ENCODE assay signal across 17 cellular contexts in the genomic region with DNA sequence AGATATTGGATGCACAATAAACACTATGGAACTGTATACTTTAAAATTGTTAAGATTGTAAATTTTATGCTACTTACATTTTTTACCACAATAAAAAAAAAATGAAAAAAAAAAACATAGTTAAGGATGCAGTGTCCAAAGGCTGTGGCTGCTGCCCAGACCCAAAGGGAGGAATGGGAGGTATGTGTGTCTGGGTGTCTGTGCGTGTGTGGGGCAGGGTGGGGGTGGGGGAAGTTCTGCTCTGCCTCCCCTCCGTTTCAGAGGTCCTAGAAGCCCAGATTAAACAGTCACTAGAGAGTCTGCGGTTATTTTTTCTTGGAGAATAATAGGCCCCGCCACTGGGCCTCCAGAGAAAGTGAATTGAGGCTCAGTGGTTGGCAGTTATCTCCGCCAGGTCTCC.
DNase-seq lines count a peak whose midpoint lies in the region; ATAC-seq, FAIRE-seq and TF ChIP-seq lines count a peak whose summit lies in the region.
"Had no signal": no experiment of that assay in that cellular context is flagged by ENCODE, and none has a peak within 500 bp of the region (broad histone marks: within the 10 kb centered on the region; RNA-seq: fewer than 3 reads in every experiment).

No MANE protein-coding gene starts in this region.

- H3K4me2 ChIP-seq in trophoblast cell (ENCODE audit: low read length), result peak overlapping the region; percentile 23
- no peak overlapping the region for H3K4me2 ChIP-seq in mammary epithelial cell (ENCODE audit: insufficient read depth, low read depth, low read length)
- H3K4me2 ChIP-seq: BLaER1 treated with 17β-estradiol and CSF1 and Interleukin-3, amounts not matched to agents 10 nM and 100 nM had no signal

- H3K14ac ChIP-seq in trophoblast cell (ENCODE audit: low read length), result peak overlapping the region; percentile 71

- peaks cover 48% of the 10 kb centered on the region for H3K79me1 ChIP-seq in trophoblast cell (ENCODE audit: low read length)

- no CpG with 5 or more reads among the region's 5 CpGs for WGBS in trophoblast cell (ENCODE audit: extremely low coverage, insufficient coverage, insufficient read length)
- 70% methylated on average over 4 of the region's 5 CpGs for WGBS in mammary epithelial cell (ENCODE audit: low coverage, missing lambda C conversion rate)
- 88 to 94% methylated on average over 5 of the region's 5 CpGs for WGBS in lower leg skin, 2 donors

- H3K9me3 ChIP-seq in right atrium auricular region (no peaks in the 10 kb centered on the region), trophoblast cell (ENCODE audit: insufficient read depth, low read depth, low read length) (peaks cover 2% of the 10 kb centered on the region), mammary epithelial cell (replicated peaks; ENCODE audit: insufficient read depth, low read length) (no peaks in the 10 kb centered on the region)
- H3K9me3 ChIP-seq: BLaER1 treated with 17β-estradiol and CSF1 and Interleukin-3, amounts not matched to agents 10 nM and 100 nM; HAP-1 had no signal

- no peak overlapping the region for H3K18ac ChIP-seq in trophoblast cell (ENCODE audit: low read length)

- BruUV-seq in mammary epithelial cell (replicated peaks; lab: Mats Ljungman, UMichigan), result no TSS peak

- H4K20me1 ChIP-seq in mammary epithelial cell (ENCODE audit: insufficient read depth, low read length), result no peaks in the 10 kb centered on the region
- H4K20me1 ChIP-seq: BLaER1 treated with 17β-estradiol and CSF1 and Interleukin-3, amounts not matched to agents 10 nM and 100 nM had no signal

- H2AFZ ChIP-seq in trophoblast cell (ENCODE audit: insufficient read depth, low read length, poor library complexity) (no peak overlapping the region), mammary epithelial cell (ENCODE audit: low read depth, low read length) (no peak overlapping the region)
- H2AFZ ChIP-seq: GM23248 had no signal

- peak overlapping the region; percentile 63 for H4K8ac ChIP-seq in trophoblast cell (ENCODE audit: low read depth, low read length)

- H2AK5ac ChIP-seq in trophoblast cell (ENCODE audit: low read length), result no peak overlapping the region

- no peaks in the 10 kb centered on the region for H3K27me3 ChIP-seq in right atrium auricular region
- H3K27me3 ChIP-seq in trophoblast cell (ENCODE audit: insufficient read depth, low read length), result no peaks in the 10 kb centered on the region
- no peaks in the 10 kb centered on the region for H3K27me3 ChIP-seq in mammary epithelial cell (ENCODE audit: insufficient read depth, low read length)
- H3K27me3 ChIP-seq: BLaER1 treated with 17β-estradiol and CSF1 and Interleukin-3, amounts not matched to agents 10 nM and 100 nM had no signal

- no peak overlapping the region for H3K9ac ChIP-seq in trophoblast cell (ENCODE audit: low read length)
- H3K9ac ChIP-seq in mammary epithelial cell (ENCODE audit: insufficient read depth, low read length), result no peak overlapping the region
- H3K9ac ChIP-seq: BLaER1 treated with 17β-estradiol and CSF1 and Interleukin-3, amounts not matched to agents 10 nM and 100 nM; GM23248 had no signal

- intact Hi-C loops in Right ventricle myocardium inferior (cut with DNase I), result no loop called here
- intact Hi-C loops in mammary epithelial cell (cut with micrococcal nuclease), result no loop called here
- intact Hi-C loops in lower leg skin (cut with DNase I; ENCODE audit: low total_unique reads), result no loop called here

- no peak overlapping the region for H4K12ac ChIP-seq in trophoblast cell (ENCODE audit: low read depth, low read length)

- no peak for TF ChIP-seq CTCF in right atrium auricular region (IDR thresholded peaks at IDR 0.05)
- TF ChIP-seq CTCF in mammary epithelial cell (conservative IDR thresholded peaks at IDR 0.05 in 1 of 2, IDR thresholded peaks at IDR 0.05 in 1 of 2; ENCODE audit: extremely low read depth in 1 of 2, insufficient read depth in 1 of 2, low read depth in 1 of 2, low read length in 2 of 2), result no peak
- no peak for TF ChIP-seq CTCF in lower leg skin (IDR thresholded peaks at IDR 0.05)

- in situ Hi-C loops in mammary epithelial cell (cut with MboI; ENCODE audit: low sequenced_read_pairs in 2 of 2), result no loop called here

- no peak for FAIRE-seq in RCC 7860 (lab: Jason Lieb, UNC)
- FAIRE-seq: GM12878 had no signal

- dilution Hi-C loops in mammary epithelial cell (cut with HindIII; ENCODE audit: low sequenced_read_pairs), result loop anchor here (5.0 kb wide), 1 partner anchor 70 kb away; no protein-coding TSS in a partner anchor

- peak overlapping the region; percentile 84 for H4K91ac ChIP-seq in trophoblast cell (ENCODE audit: low read depth, low read length)

- H3K27ac ChIP-seq in right atrium auricular region (no peak overlapping the region), trophoblast cell (ENCODE audit: low read depth, low read length) (peak overlapping the region; percentile 93), mammary epithelial cell (ENCODE audit: insufficient read depth, low read depth, low read length) (no peak overlapping the region)
- H3K27ac ChIP-seq: BLaER1 treated with 17β-estradiol and CSF1 and Interleukin-3, amounts not matched to agents 10 nM and 100 nM; GM23248 had no signal

- H3K4me3 ChIP-seq in right atrium auricular region (no peak overlapping the region), trophoblast cell (ENCODE audit: low read depth, low read length) (no peak overlapping the region), mammary epithelial cell (replicated peaks in 1 of 3; ENCODE audit: insufficient read depth in 1 of 3, low read depth in 2 of 3, low read length in 3 of 3) (no peak overlapping the region), lower leg skin (ENCODE audit: low read depth, poor library complexity, severe bottlenecking) (no peak overlapping the region)
- H3K4me3 ChIP-seq: BLaER1 treated with 17β-estradiol and CSF1 and Interleukin-3, amounts not matched to agents 10 nM and 100 nM; GM12878; GM23248; HAP-1 had no signal

- DNase-seq in right atrium auricular region (ENCODE audit: low spot score) (peak; percentile 18), Right ventricle myocardium inferior (ENCODE audit: missing footprints) (no peak), islet precursor cell (peak; percentile 81), trophoblast cell (no peak), RCC 7860 (ENCODE audit: low spot score) (no peak), mammary epithelial cell (no peak), lower leg skin (ENCODE audit: low spot score in 2 of 2) (no peak)
- DNase-seq: 8988T; Calu3; CD8-positive, alpha-beta T cell; DMS79 treated with DMSO at 0.1 percent for 48 hours; EL; GM23248 had no signal

- ATAC-seq in Right ventricle myocardium inferior (no peak), GM19397 (IDR thresholded peaks at IDR 0.05; ENCODE audit: unreplicated experiment) (no peak)
- ATAC-seq: CD8-positive, alpha-beta T cell; GM12878 had no signal

- peaks cover 2% of the 10 kb centered on the region for H3K79me2 ChIP-seq in trophoblast cell (ENCODE audit: control insufficient read depth, insufficient read depth, low read length, poor library complexity)
- H3K79me2 ChIP-seq in mammary epithelial cell (ENCODE audit: insufficient read depth, low read length), result no peaks in the 10 kb centered on the region

- H3K36me3 ChIP-seq in right atrium auricular region (no peaks in the 10 kb centered on the region), trophoblast cell (ENCODE audit: control insufficient read depth in 1 of 2, insufficient read depth in 2 of 2, low read length in 2 of 2) (no peaks in the 10 kb centered on the region), mammary epithelial cell (ENCODE audit: insufficient read depth, low read length) (no peaks in the 10 kb centered on the region)
- H3K36me3 ChIP-seq: BLaER1 treated with 17β-estradiol and CSF1 and Interleukin-3, amounts not matched to agents 10 nM and 100 nM; HAP-1 had no signal

- peak overlapping the region; percentile 84 for H2BK120ac ChIP-seq in trophoblast cell (ENCODE audit: insufficient read depth, low read length, poor library complexity)

- CTCF ChIA-PET in mammary epithelial cell (lab: Charles Lee; ENCODE audit: low non-redundant PET), result no interaction called here

- peak overlapping the region; percentile 87 for H2BK5ac ChIP-seq in trophoblast cell (ENCODE audit: low read depth, low read length, poor library complexity)

- no peak for TF ChIP-seq POLR2A in lower leg skin (IDR thresholded peaks at IDR 0.05)

- peaks cover 0 to 20% of the 10 kb centered on the region in 2 donors for H3K4me1 ChIP-seq in right atrium auricular region
- peaks cover 47 to 58% of the 10 kb centered on the region in 2 experiments for H3K4me1 ChIP-seq in trophoblast cell (ENCODE audit: control insufficient read depth in 1 of 2, insufficient read depth in 2 of 2, low read length in 2 of 2)
- peaks cover 7% of the 10 kb centered on the region for H3K4me1 ChIP-seq in mammary epithelial cell (ENCODE audit: insufficient read depth, low read length)
- H3K4me1 ChIP-seq: HAP-1 had no signal

- H3K4ac ChIP-seq in trophoblast cell (ENCODE audit: low read depth, low read length), result no peak overlapping the region

- peak overlapping the region; percentile 74 for H2BK12ac ChIP-seq in trophoblast cell (ENCODE audit: low read length)

- H3K23ac ChIP-seq in trophoblast cell (ENCODE audit: low read length), result no peak overlapping the region

Comparison
In these comparisons a context has a peak if more than half of its experiments do, and no peak if none do; other contexts are left out.
1. DNase-seq: peak in right atrium auricular region (single experiment) and islet precursor cell (single experiment); none in Right ventricle myocardium inferior (single experiment), trophoblast cell (0 of 2), RCC 7860 (single experiment), mammary epithelial cell (single experiment) and lower leg skin (0 of 2).